In genomic region chr1:160997323-160998038, GRCh38 we compare ENCODE assay signal across 1 cellular context.
TF ChIP-seq lines count a peak whose summit lies in the region.

No MANE protein-coding gene starts in this region.

TF ChIP-seq in K562, 482 proteins besides CTCF, POLR2A, EP300 and RAD21 (continued from another document and continues in another):
- TF ChIP-seq CTCFL (IDR thresholded peaks at IDR 0.05; ENCODE audit: borderline replicate concordance, insufficient read depth, low read depth, low read length, poor library complexity, severe bottlenecking) (no peak), HDAC1 (IDR thresholded peaks at IDR 0.05) (no peak), MAX (CRISPR knock-in tag; IDR thresholded peaks at IDR 0.05) (0 out of 2 replicates have a peak, but pooled peaks have one; percentile 18), GATA2 (CRISPR knock-in tag; IDR thresholded peaks at IDR 0.05) (peak; percentile 78), SP2 (IDR thresholded peaks at IDR 0.05; ENCODE audit: extremely low read depth, low read depth, low read length, poor library complexity, severe bottlenecking) (no peak), BRF1 (IDR thresholded peaks at IDR 0.05; ENCODE audit: borderline replicate concordance, extremely low read depth, insufficient read length) (no peak), POLR3G (IDR thresholded peaks at IDR 0.05; ENCODE audit: extremely low read depth, insufficient read length, insufficient replicate concordance) (no peak), FOXJ3 (CRISPR knock-in tag; IDR thresholded peaks at IDR 0.05) (no peak), ZFP36 (IDR thresholded peaks at IDR 0.05; ENCODE audit: low read depth, low read length, partially characterized antibody) (no peak), GTF2A2 (tag; IDR thresholded peaks at IDR 0.05) (no peak), STAG1 (CRISPR knock-in tag; IDR thresholded peaks at IDR 0.05; ENCODE audit: borderline replicate concordance) (no peak), GTF2F1 (IDR thresholded peaks at IDR 0.05; ENCODE audit: low read depth, low read length) (no peak), LEF1 (IDR thresholded peaks at IDR 0.05) (no peak), DEAF1 (CRISPR knock-in tag; IDR thresholded peaks at IDR 0.05) (peak; percentile 63), GABPB2 (CRISPR knock-in tag; conservative IDR thresholded peaks at IDR 0.05) (no peak), UBTF (IDR thresholded peaks at IDR 0.05; ENCODE audit: borderline replicate concordance in 1 of 2, low read depth in 2 of 2, low read length in 2 of 2) (0 out of 4 replicates have a peak, but pooled peaks of 1 of the 2 experiments have one; percentile 54), TFAM (CRISPR knock-in tag; conservative IDR thresholded peaks at IDR 0.05) (no peak), MYC (IDR thresholded peaks at IDR 0.05; ENCODE audit: low read depth, low read length) (0 out of 2 replicates have a peak, but pooled peaks have one; percentile 17), MYC (CRISPR knock-in tag; IDR thresholded peaks at IDR 0.05; ENCODE audit: borderline replicate concordance, low read depth) (no peak), E2F8 (IDR thresholded peaks at IDR 0.05; ENCODE audit: low read depth, partially characterized antibody) (peak; percentile 30), SRSF1 (IDR thresholded peaks at IDR 0.05; ENCODE audit: low read depth, low read length) (no peak), ZNF740 (CRISPR knock-in tag; IDR thresholded peaks at IDR 0.05) (no peak), ZNF740 (tag; IDR thresholded peaks at IDR 0.05) (no peak), GTF2B (IDR thresholded peaks at IDR 0.05; ENCODE audit: extremely low read depth, insufficient read length) (no peak), MAZ (CRISPR knock-in tag; conservative IDR thresholded peaks at IDR 0.05 in 1 of 2, IDR thresholded peaks at IDR 0.05 in 1 of 2) (peak in 1 of 2 experiments; percentile 53; a peak in 1 of 4 replicates), ZNF24 (IDR thresholded peaks at IDR 0.05) (0 out of 2 replicates have a peak, but pooled peaks have one; percentile 33), CTBP1 (IDR thresholded peaks at IDR 0.05; ENCODE audit: borderline replicate concordance) (peak; percentile 31; the same call in 1 of the 2 replicates), CREBBP (IDR thresholded peaks at IDR 0.05; ENCODE audit: low read depth, low read length) (no peak), KHSRP (IDR thresholded peaks at IDR 0.05) (no peak), ZNF140 (CRISPR knock-in tag; IDR thresholded peaks at IDR 0.05) (no peak), ZBED1 (IDR thresholded peaks at IDR 0.05) (no peak), RREB1 (CRISPR knock-in tag; IDR thresholded peaks at IDR 0.05) (no peak), CEBPZ (IDR thresholded peaks at IDR 0.05; ENCODE audit: borderline replicate concordance, low read depth, low read length) (no peak), NCOR1 (IDR thresholded peaks at IDR 0.05) (no peak), HEY1 (CRISPR knock-in tag; IDR thresholded peaks at IDR 0.05; ENCODE audit: borderline replicate concordance) (no peak), YBX1 (IDR thresholded peaks at IDR 0.05) (no peak), ETV5 (CRISPR knock-in tag; IDR thresholded peaks at IDR 0.05; ENCODE audit: low read depth) (peak; percentile 82; the same call in 1 of the 2 replicates), RNF2 (IDR thresholded peaks at IDR 0.05) (no peak)
